ENCODE assay signal across 17 cellular contexts in the genomic region with DNA sequence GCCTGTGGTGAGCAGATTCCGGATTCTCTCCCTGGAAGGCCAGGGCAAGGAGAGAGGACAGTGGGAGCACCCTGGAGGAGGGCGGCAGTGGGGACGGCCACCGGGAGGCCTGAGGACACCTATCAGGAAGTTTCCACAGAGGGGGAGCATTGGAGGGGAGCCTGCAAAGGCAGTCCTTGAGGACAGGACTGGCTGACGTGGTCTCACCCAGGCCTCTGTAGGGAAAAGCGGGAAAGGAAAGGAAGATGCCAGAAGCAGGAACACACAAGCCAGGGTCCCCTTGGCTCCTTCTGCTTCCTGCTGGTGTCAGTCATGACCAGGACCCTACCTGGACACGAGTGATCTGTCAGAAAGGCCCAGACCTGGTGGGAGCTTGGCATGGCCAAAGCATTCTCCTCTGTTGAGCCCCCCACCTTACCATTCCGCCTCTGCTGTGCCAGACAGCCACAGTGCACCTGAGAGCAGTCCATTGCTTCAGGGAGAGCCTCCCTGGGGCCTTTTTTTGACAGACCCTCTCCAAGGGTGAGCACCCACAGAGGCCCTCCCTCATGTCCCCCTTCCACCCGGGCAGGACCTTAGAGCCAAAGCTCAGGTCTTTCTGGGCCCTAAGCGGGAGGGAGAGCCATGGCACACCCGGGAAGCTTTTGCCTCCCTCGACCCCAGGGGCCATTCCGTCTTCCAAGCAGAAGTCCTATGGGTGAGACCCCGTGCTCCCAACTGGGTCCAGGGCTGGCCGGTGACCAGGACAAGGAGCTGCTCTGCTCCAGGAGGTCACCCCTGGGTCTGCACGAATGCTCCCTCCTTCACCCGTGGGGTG.
DNase-seq lines count a peak whose midpoint lies in the region; TF ChIP-seq lines count a peak whose summit lies in the region.
"Had no signal": no experiment of that assay in that cellular context is flagged by ENCODE, and none has a peak within 500 bp of the region (broad histone marks: within the 10 kb centered on the region; RNA-seq: fewer than 3 reads in every experiment).

No MANE protein-coding gene starts in this region.

- H4K20me1 ChIP-seq in H9 (ENCODE audit: control insufficient read depth, insufficient read depth, insufficient read length) = no peaks in the 10 kb centered on the region

- no peaks in the 10 kb centered on the region for H3K79me2 ChIP-seq in H9 (ENCODE audit: insufficient read depth, low read length)

- POLR2A ChIA-PET in RWPE1 (lab: Yijun Ruan, JAX; ENCODE audit: low non-redundant PET) = no interaction called here

- no peak overlapping the region for H3K23ac ChIP-seq in H9 (ENCODE audit: insufficient read length, low read depth, low read length)
- H3K23ac ChIP-seq in neuronal stem cell (ENCODE audit: low read depth, low read length, poor library complexity) = no peak overlapping the region

- H3T11ph ChIP-seq in H9 (ENCODE audit: low read length) = no peak overlapping the region

- H2AK5ac ChIP-seq in H9 (ENCODE audit: insufficient read length, low read length) = no peak overlapping the region
- peak overlapping the region; percentile 57 for H2AK5ac ChIP-seq in neuronal stem cell (ENCODE audit: low read depth, low read length)

- no peak for TF ChIP-seq CTCF in H9 (conservative IDR thresholded peaks at IDR 0.05)
- no peak for TF ChIP-seq CTCF in suprapubic skin (IDR thresholded peaks at IDR 0.05)
- no peak for TF ChIP-seq CTCF in RWPE1 (conservative IDR thresholded peaks at IDR 0.05; ENCODE audit: low read depth)

- H2BK120ac ChIP-seq in H9 (ENCODE audit: low read depth, low read length, poor library complexity, severe bottlenecking) (no peak overlapping the region), neuronal stem cell (ENCODE audit: low read depth, low read length) (no peak overlapping the region)

- H3K18ac ChIP-seq in H9 (ENCODE audit: insufficient read length, low read depth, low read length) (no peak overlapping the region), neuronal stem cell (ENCODE audit: low read length) (peak overlapping the region; percentile 18)

- no peak overlapping the region for H3K56ac ChIP-seq in H9 (ENCODE audit: insufficient read length, low read depth, low read length)

- peak; percentile 20 for DNase-seq in H9
- peak; percentile 29 for DNase-seq in ecto neural progenitor cell (ENCODE audit: low spot score)
- DNase-seq in neuronal stem cell (ENCODE audit: low spot score) = no peak
- peak; percentile 49 to 58 for DNase-seq in suprapubic skin (ENCODE audit: low spot score in 2 of 2)
- no peak for DNase-seq in germinal center (ENCODE audit: low spot score)
- DNase-seq in RWPE1 (ENCODE audit: low spot score) = no peak
- no peak for DNase-seq in mucosa of gallbladder (ENCODE audit: low spot score)
- DNase-seq: AML-193, DMS79, Karpas-422, NCI-H1417 treated with DMSO at 0.1 percent for 48 hours, NCI-H187 treated with DMSO at 0.1 percent for 48 hours, NCI-H345, NCI-H524 treated with DMSO at 0.1 percent for 48 hours, PC-3 had no signal

- H3K27me3 Mint-ChIP-seq in H9 (ENCODE audit: low read depth) = no peaks in the 10 kb centered on the region; the same call in 1 of the 2 replicates
- H3K27me3 Mint-ChIP-seq: IgD-negative memory B cell had no signal

- H3K27me3 ChIP-seq in H9 (ENCODE audit: insufficient read depth, low read length) = no peaks in the 10 kb centered on the region
- H3K27me3 ChIP-seq in neuronal stem cell (ENCODE audit: control insufficient read depth in 3 of 3, insufficient read depth in 3 of 3, low read depth in 1 of 3, low read length in 3 of 3) = no peaks in the 10 kb centered on the region
- peaks cover 5% of the 10 kb centered on the region for H3K27me3 ChIP-seq in suprapubic skin

- H4K8ac ChIP-seq in H9 (replicated peaks; ENCODE audit: insufficient read length, low read depth, low read length) (no peak overlapping the region), neuronal stem cell (ENCODE audit: low read depth, low read length) (no peak overlapping the region)

- H2BK5ac ChIP-seq in H9 (ENCODE audit: insufficient read length, low read length) (no peak overlapping the region), neuronal stem cell (ENCODE audit: low read length) (peak overlapping the region; percentile 29)

- no CpG with 5 or more reads among the region's 17 CpGs for WGBS in H9 (ENCODE audit: extremely low coverage, insufficient read length, low lambda C conversion rate)
- WGBS in neuronal stem cell (ENCODE audit: extremely low coverage in 2 of 2, insufficient read length in 2 of 2, insufficient replicate concordance in 1 of 2), 2 donors = no CpG with 5 or more reads among the region's 17 CpGs
- WGBS in suprapubic skin = 83% methylated on average over 9 of the region's 17 CpGs

- H3K27ac ChIP-seq in H9 (ENCODE audit: insufficient read length, low read depth, low read length) = no peak overlapping the region
- H3K27ac ChIP-seq in neuronal stem cell (replicated peaks; ENCODE audit: low read length) = no peak overlapping the region
- H3K27ac ChIP-seq in suprapubic skin = no peak overlapping the region
- no peak overlapping the region for H3K27ac ChIP-seq in RWPE1
- H3K27ac ChIP-seq: C4-2B had no signal

- H3K4me3 Mint-ChIP-seq in H9 = no peak overlapping the region
- H3K4me3 Mint-ChIP-seq: IgD-negative memory B cell had no signal

- no peak overlapping the region for H4K5ac ChIP-seq in H9 (ENCODE audit: insufficient read length, low read depth, low read length)

- TF ChIP-seq EP300 in suprapubic skin (IDR thresholded peaks at IDR 0.05) = no peak

- H3K36me3 Mint-ChIP-seq in H9 (ENCODE audit: insufficient read depth in 1 of 3, low read depth in 3 of 3) = no peaks in the 10 kb centered on the region; a peak in 1 of 7 replicates
- H3K36me3 Mint-ChIP-seq: IgD-negative memory B cell had no signal

- no peak overlapping the region for H2AFZ ChIP-seq in H9 (ENCODE audit: low read length)
- no peak overlapping the region for H2AFZ ChIP-seq in neuronal stem cell (ENCODE audit: low read length)

- no peak for TF ChIP-seq POLR2A in suprapubic skin (IDR thresholded peaks at IDR 0.05)

- H2BK15ac ChIP-seq in H9 (ENCODE audit: low read depth, low read length) = no peak overlapping the region
- no peak overlapping the region for H2BK15ac ChIP-seq in neuronal stem cell (ENCODE audit: low read length)

- no peaks in the 10 kb centered on the region for H3K79me1 ChIP-seq in H9 (ENCODE audit: insufficient read depth, low read depth, low read length, poor library complexity, severe bottlenecking)
- H3K79me1 ChIP-seq in neuronal stem cell (ENCODE audit: low read depth, low read length) = no peaks in the 10 kb centered on the region

- H3K9me3 Mint-ChIP-seq in H9 = no peaks in the 10 kb centered on the region
- H3K9me3 Mint-ChIP-seq: IgD-negative memory B cell had no signal

- H3K9ac ChIP-seq in H9 (ENCODE audit: extremely low read depth, insufficient read length, low read length) (no peak overlapping the region), neuronal stem cell (ENCODE audit: low read depth, low read length, poor library complexity) (no peak overlapping the region)

- H2BK20ac ChIP-seq in H9 (ENCODE audit: low read depth, low read length, poor library complexity, severe bottlenecking) = no peak overlapping the region

- H3K4me1 Mint-ChIP-seq in H9 = peaks cover 8 to 9% of the 10 kb centered on the region in 2 experiments; a peak in 3 of 4 replicates
- H3K4me1 Mint-ChIP-seq: IgD-negative memory B cell had no signal

- CTCF ChIA-PET in RWPE1 (lab: Yijun Ruan, JAX) = interaction anchor here (0.6 to 2.4 kb wide), 3 partner anchors 12 to 364 kb away, joined by 3 to 7 read pairs (median 3); no protein-coding TSS in a partner anchor

- H3K9me3 ChIP-seq in H9 (ENCODE audit: control insufficient read depth, low read depth, low read length) = no peaks in the 10 kb centered on the region
- no peaks in the 10 kb centered on the region for H3K9me3 ChIP-seq in neuronal stem cell (replicated peaks in 1 of 2; ENCODE audit: control insufficient read depth in 2 of 2, insufficient read depth in 1 of 2, low read depth in 1 of 2, low read length in 2 of 2)
- H3K9me3 ChIP-seq in suprapubic skin = no peaks in the 10 kb centered on the region

- H3K4me1 ChIP-seq in H9 (ENCODE audit: insufficient read depth, low read length) (no peaks in the 10 kb centered on the region; the same call in 1 of the 2 replicates), neuronal stem cell (ENCODE audit: control insufficient read depth in 2 of 2, insufficient read depth in 1 of 2, low read depth in 1 of 2, low read length in 2 of 2) (no peaks in the 10 kb centered on the region), suprapubic skin (peaks cover 10% of the 10 kb centered on the region)

- H2BK12ac ChIP-seq in H9 (ENCODE audit: insufficient read length, low read depth, low read length) (no peak overlapping the region), neuronal stem cell (ENCODE audit: low read length) (no peak overlapping the region)

- H4K91ac ChIP-seq in H9 (ENCODE audit: insufficient read length, low read depth, low read length) = no peak overlapping the region
- no peak overlapping the region for H4K91ac ChIP-seq in neuronal stem cell (ENCODE audit: low read depth, low read length, poor library complexity)

- H3K27ac Mint-ChIP-seq in H9 = no peak overlapping the region
- H3K27ac Mint-ChIP-seq: IgD-negative memory B cell had no signal

- H3K14ac ChIP-seq in H9 (ENCODE audit: insufficient read depth, low read length) (no peak overlapping the region), neuronal stem cell (ENCODE audit: low read length) (peak overlapping the region; percentile 42)

- H3K4me2 ChIP-seq in H9 (ENCODE audit: insufficient read depth, insufficient read length, low read length) (no peak overlapping the region), neuronal stem cell (ENCODE audit: insufficient read depth, low read length, poor library complexity, severe bottlenecking) (no peak overlapping the region)

- H3K4me3 ChIP-seq in neuronal stem cell (ENCODE audit: low read length in 2 of 2) (no peak overlapping the region), suprapubic skin (no peak overlapping the region)

- H3K4ac ChIP-seq in H9 (ENCODE audit: low read depth, low read length) (no peak overlapping the region), neuronal stem cell (ENCODE audit: low read length) (no peak overlapping the region)

- H3K36me3 ChIP-seq in neuronal stem cell (replicated peaks in 1 of 2; ENCODE audit: control insufficient read depth in 2 of 2, insufficient read depth in 2 of 2, low read length in 2 of 2) (no peaks in the 10 kb centered on the region), suprapubic skin (no peaks in the 10 kb centered on the region)

- H3K23me2 ChIP-seq in H9 (ENCODE audit: insufficient read length, low read depth, low read length, poor library complexity, severe bottlenecking) = peaks cover 2% of the 10 kb centered on the region

Comparison
In these comparisons a context has a peak if more than half of its experiments do, and no peak if none do; other contexts are left out.
1. DNase-seq: peak in H9 (single experiment), ecto neural progenitor cell (single experiment) and suprapubic skin (2 of 2); none in neuronal stem cell (single experiment), germinal center (single experiment), RWPE1 (single experiment) and mucosa of gallbladder (single experiment).